Comparison of ENCODE assay signal across 1 cellular context in the genomic region with DNA sequence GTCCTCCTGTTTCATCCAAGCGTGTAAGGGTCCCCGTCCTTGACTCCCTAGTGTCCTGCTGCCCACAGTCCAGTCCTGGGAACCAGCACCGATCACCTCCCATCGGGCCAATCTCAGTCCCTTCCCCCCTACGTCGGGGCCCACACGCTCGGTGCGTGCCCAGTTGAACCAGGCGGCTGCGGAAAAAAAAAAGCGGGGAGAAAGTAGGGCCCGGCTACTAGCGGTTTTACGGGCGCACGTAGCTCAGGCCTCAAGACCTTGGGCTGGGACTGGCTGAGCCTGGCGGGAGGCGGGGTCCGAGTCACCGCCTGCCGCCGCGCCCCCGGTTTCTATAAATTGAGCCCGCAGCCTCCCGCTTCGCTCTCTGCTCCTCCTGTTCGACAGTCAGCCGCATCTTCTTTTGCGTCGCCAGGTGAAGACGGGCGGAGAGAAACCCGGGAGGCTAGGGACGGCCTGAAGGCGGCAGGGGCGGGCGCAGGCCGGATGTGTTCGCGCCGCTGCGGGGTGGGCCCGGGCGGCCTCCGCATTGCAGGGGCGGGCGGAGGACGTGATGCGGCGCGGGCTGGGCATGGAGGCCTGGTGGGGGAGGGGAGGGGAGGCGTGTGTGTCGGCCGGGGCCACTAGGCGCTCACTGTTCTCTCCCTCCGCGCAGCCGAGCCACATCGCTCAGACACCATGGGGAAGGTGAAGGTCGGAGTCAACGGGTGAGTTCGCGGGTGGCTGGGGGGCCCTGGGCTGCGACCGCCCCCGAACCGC.
A peak's percentile ranks its signal among the peaks of the same experiment; 100 is the strongest.
TF ChIP-seq lines count a peak whose summit lies in the region.

A gene (plus strand): TSS at position 360 of the 756 bp plus-strand sequence. CDS start 316 bp downstream, at position 676.

TF ChIP-seq in WTC11, 78 proteins besides CTCF, POLR2A, EP300 and RAD21 (continued from another document and continues in another):
- TF ChIP-seq, protein P1, sequence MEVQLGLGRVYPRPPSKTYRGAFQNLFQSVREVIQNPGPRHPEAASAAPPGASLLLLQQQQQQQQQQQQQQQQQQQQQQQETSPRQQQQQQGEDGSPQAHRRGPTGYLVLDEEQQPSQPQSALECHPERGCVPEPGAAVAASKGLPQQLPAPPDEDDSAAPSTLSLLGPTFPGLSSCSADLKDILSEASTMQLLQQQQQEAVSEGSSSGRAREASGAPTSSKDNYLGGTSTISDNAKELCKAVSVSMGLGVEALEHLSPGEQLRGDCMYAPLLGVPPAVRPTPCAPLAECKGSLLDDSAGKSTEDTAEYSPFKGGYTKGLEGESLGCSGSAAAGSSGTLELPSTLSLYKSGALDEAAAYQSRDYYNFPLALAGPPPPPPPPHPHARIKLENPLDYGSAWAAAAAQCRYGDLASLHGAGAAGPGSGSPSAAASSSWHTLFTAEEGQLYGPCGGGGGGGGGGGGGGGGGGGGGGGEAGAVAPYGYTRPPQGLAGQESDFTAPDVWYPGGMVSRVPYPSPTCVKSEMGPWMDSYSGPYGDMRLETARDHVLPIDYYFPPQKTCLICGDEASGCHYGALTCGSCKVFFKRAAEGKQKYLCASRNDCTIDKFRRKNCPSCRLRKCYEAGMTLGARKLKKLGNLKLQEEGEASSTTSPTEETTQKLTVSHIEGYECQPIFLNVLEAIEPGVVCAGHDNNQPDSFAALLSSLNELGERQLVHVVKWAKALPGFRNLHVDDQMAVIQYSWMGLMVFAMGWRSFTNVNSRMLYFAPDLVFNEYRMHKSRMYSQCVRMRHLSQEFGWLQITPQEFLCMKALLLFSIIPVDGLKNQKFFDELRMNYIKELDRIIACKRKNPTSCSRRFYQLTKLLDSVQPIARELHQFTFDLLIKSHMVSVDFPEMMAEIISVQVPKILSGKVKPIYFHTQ (CRISPR knock-in tag; IDR thresholded peaks at IDR 0.05): no peak
- no peak for TF ChIP-seq SMAD4 (CRISPR knock-in tag; IDR thresholded peaks at IDR 0.05)
- TF ChIP-seq, protein P2, sequence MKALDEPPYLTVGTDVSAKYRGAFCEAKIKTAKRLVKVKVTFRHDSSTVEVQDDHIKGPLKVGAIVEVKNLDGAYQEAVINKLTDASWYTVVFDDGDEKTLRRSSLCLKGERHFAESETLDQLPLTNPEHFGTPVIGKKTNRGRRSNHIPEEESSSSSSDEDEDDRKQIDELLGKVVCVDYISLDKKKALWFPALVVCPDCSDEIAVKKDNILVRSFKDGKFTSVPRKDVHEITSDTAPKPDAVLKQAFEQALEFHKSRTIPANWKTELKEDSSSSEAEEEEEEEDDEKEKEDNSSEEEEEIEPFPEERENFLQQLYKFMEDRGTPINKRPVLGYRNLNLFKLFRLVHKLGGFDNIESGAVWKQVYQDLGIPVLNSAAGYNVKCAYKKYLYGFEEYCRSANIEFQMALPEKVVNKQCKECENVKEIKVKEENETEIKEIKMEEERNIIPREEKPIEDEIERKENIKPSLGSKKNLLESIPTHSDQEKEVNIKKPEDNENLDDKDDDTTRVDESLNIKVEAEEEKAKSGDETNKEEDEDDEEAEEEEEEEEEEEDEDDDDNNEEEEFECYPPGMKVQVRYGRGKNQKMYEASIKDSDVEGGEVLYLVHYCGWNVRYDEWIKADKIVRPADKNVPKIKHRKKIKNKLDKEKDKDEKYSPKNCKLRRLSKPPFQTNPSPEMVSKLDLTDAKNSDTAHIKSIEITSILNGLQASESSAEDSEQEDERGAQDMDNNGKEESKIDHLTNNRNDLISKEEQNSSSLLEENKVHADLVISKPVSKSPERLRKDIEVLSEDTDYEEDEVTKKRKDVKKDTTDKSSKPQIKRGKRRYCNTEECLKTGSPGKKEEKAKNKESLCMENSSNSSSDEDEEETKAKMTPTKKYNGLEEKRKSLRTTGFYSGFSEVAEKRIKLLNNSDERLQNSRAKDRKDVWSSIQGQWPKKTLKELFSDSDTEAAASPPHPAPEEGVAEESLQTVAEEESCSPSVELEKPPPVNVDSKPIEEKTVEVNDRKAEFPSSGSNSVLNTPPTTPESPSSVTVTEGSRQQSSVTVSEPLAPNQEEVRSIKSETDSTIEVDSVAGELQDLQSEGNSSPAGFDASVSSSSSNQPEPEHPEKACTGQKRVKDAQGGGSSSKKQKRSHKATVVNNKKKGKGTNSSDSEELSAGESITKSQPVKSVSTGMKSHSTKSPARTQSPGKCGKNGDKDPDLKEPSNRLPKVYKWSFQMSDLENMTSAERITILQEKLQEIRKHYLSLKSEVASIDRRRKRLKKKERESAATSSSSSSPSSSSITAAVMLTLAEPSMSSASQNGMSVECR (CRISPR knock-in tag; IDR thresholded peaks at IDR 0.05; ENCODE audit: borderline replicate concordance): 0 out of 2 replicates have a peak, but pooled peaks have one; percentile 3
- no peak; the same call in 1 of the 2 replicates for TF ChIP-seq TEAD1 (CRISPR knock-in tag; IDR thresholded peaks at IDR 0.05)
- TF ChIP-seq ZBTB21 (CRISPR knock-in tag; IDR thresholded peaks at IDR 0.05; ENCODE audit: borderline replicate concordance): no peak
- TF ChIP-seq, protein P3, sequence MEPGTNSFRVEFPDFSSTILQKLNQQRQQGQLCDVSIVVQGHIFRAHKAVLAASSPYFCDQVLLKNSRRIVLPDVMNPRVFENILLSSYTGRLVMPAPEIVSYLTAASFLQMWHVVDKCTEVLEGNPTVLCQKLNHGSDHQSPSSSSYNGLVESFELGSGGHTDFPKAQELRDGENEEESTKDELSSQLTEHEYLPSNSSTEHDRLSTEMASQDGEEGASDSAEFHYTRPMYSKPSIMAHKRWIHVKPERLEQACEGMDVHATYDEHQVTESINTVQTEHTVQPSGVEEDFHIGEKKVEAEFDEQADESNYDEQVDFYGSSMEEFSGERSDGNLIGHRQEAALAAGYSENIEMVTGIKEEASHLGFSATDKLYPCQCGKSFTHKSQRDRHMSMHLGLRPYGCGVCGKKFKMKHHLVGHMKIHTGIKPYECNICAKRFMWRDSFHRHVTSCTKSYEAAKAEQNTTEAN (CRISPR knock-in tag; IDR thresholded peaks at IDR 0.05): no peak
- no peak; the same call in 1 of the 2 replicates for TF ChIP-seq ESRRA (CRISPR knock-in tag; IDR thresholded peaks at IDR 0.05; ENCODE audit: borderline replicate concordance)
- peak; percentile 25; the same call in 1 of the 2 replicates for TF ChIP-seq FOXP1 (CRISPR knock-in tag; IDR thresholded peaks at IDR 0.05; ENCODE audit: borderline replicate concordance)
- TF ChIP-seq, protein P4, sequence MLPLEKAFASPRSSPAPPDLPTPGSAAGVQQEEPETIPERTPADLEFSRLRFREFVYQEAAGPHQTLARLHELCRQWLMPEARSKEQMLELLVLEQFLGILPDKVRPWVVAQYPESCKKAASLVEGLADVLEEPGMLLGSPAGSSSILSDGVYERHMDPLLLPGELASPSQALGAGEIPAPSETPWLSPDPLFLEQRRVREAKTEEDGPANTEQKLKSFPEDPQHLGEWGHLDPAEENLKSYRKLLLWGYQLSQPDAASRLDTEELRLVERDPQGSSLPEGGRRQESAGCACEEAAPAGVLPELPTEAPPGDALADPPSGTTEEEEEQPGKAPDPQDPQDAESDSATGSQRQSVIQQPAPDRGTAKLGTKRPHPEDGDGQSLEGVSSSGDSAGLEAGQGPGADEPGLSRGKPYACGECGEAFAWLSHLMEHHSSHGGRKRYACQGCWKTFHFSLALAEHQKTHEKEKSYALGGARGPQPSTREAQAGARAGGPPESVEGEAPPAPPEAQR (CRISPR knock-in tag; IDR thresholded peaks at IDR 0.05): no peak
- TF ChIP-seq HMGA2 (CRISPR knock-in tag; IDR thresholded peaks at IDR 0.05): no peak
- peak; percentile 74 for TF ChIP-seq GABPB1 (CRISPR knock-in tag; IDR thresholded peaks at IDR 0.05)
- no peak for TF ChIP-seq SOX15 (CRISPR knock-in tag; IDR thresholded peaks at IDR 0.05)
- TF ChIP-seq, protein P5, sequence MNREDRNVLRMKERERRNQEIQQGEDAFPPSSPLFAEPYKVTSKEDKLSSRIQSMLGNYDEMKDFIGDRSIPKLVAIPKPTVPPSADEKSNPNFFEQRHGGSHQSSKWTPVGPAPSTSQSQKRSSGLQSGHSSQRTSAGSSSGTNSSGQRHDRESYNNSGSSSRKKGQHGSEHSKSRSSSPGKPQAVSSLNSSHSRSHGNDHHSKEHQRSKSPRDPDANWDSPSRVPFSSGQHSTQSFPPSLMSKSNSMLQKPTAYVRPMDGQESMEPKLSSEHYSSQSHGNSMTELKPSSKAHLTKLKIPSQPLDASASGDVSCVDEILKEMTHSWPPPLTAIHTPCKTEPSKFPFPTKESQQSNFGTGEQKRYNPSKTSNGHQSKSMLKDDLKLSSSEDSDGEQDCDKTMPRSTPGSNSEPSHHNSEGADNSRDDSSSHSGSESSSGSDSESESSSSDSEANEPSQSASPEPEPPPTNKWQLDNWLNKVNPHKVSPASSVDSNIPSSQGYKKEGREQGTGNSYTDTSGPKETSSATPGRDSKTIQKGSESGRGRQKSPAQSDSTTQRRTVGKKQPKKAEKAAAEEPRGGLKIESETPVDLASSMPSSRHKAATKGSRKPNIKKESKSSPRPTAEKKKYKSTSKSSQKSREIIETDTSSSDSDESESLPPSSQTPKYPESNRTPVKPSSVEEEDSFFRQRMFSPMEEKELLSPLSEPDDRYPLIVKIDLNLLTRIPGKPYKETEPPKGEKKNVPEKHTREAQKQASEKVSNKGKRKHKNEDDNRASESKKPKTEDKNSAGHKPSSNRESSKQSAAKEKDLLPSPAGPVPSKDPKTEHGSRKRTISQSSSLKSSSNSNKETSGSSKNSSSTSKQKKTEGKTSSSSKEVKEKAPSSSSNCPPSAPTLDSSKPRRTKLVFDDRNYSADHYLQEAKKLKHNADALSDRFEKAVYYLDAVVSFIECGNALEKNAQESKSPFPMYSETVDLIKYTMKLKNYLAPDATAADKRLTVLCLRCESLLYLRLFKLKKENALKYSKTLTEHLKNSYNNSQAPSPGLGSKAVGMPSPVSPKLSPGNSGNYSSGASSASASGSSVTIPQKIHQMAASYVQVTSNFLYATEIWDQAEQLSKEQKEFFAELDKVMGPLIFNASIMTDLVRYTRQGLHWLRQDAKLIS (CRISPR knock-in tag; IDR thresholded peaks at IDR 0.05; ENCODE audit: borderline replicate concordance): 0 out of 2 replicates have a peak, but pooled peaks have one; percentile 58
- peak; percentile 80; the same call in 1 of the 2 replicates for TF ChIP-seq KAT7 (CRISPR knock-in tag; IDR thresholded peaks at IDR 0.05; ENCODE audit: borderline replicate concordance)
- no peak; the same call in 1 of the 2 replicates for TF ChIP-seq ZNF416 (CRISPR knock-in tag; IDR thresholded peaks at IDR 0.05)
- no peak for TF ChIP-seq EMX1 (CRISPR knock-in tag; IDR thresholded peaks at IDR 0.05)
- 0 out of 2 replicates have a peak, but pooled peaks have one; percentile 45 for TF ChIP-seq ZNF263 (CRISPR knock-in tag; IDR thresholded peaks at IDR 0.05; ENCODE audit: low read depth)
- peak; percentile 58; the same call in 1 of the 2 replicates for TF ChIP-seq FOXK1 (CRISPR knock-in tag; IDR thresholded peaks at IDR 0.05)
- no peak for TF ChIP-seq NR1H2 (CRISPR knock-in tag; IDR thresholded peaks at IDR 0.05)
- TF ChIP-seq GTF2I (CRISPR knock-in tag; conservative IDR thresholded peaks at IDR 0.05): no peak
- TF ChIP-seq, protein P6, sequence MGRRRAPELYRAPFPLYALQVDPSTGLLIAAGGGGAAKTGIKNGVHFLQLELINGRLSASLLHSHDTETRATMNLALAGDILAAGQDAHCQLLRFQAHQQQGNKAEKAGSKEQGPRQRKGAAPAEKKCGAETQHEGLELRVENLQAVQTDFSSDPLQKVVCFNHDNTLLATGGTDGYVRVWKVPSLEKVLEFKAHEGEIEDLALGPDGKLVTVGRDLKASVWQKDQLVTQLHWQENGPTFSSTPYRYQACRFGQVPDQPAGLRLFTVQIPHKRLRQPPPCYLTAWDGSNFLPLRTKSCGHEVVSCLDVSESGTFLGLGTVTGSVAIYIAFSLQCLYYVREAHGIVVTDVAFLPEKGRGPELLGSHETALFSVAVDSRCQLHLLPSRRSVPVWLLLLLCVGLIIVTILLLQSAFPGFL (CRISPR knock-in tag; IDR thresholded peaks at IDR 0.05; ENCODE audit: borderline replicate concordance): no peak
- no peak for TF ChIP-seq ZNF423 (CRISPR knock-in tag; IDR thresholded peaks at IDR 0.05)
- TF ChIP-seq, protein P7, sequence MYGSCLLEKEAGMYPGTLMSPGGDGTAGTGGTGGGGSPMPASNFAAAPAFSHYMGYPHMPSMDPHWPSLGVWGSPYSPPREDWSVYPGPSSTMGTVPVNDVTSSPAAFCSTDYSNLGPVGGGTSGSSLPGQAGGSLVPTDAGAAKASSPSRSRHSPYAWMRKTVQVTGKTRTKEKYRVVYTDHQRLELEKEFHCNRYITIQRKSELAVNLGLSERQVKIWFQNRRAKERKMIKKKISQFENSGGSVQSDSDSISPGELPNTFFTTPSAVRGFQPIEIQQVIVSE (CRISPR knock-in tag; IDR thresholded peaks at IDR 0.05; ENCODE audit: borderline replicate concordance): no peak
- TF ChIP-seq, protein P8, sequence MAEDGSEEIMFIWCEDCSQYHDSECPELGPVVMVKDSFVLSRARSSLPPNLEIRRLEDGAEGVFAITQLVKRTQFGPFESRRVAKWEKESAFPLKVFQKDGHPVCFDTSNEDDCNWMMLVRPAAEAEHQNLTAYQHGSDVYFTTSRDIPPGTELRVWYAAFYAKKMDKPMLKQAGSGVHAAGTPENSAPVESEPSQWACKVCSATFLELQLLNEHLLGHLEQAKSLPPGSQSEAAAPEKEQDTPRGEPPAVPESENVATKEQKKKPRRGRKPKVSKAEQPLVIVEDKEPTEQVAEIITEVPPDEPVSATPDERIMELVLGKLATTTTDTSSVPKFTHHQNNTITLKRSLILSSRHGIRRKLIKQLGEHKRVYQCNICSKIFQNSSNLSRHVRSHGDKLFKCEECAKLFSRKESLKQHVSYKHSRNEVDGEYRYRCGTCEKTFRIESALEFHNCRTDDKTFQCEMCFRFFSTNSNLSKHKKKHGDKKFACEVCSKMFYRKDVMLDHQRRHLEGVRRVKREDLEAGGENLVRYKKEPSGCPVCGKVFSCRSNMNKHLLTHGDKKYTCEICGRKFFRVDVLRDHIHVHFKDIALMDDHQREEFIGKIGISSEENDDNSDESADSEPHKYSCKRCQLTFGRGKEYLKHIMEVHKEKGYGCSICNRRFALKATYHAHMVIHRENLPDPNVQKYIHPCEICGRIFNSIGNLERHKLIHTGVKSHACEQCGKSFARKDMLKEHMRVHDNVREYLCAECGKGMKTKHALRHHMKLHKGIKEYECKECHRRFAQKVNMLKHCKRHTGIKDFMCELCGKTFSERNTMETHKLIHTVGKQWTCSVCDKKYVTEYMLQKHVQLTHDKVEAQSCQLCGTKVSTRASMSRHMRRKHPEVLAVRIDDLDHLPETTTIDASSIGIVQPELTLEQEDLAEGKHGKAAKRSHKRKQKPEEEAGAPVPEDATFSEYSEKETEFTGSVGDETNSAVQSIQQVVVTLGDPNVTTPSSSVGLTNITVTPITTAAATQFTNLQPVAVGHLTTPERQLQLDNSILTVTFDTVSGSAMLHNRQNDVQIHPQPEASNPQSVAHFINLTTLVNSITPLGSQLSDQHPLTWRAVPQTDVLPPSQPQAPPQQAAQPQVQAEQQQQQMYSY (CRISPR knock-in tag; IDR thresholded peaks at IDR 0.05): no peak
- TF ChIP-seq MYBL2 (CRISPR knock-in tag; IDR thresholded peaks at IDR 0.05): peak; percentile 50; the same call in 1 of the 2 replicates
- no peak for TF ChIP-seq OVOL2 (CRISPR knock-in tag; IDR thresholded peaks at IDR 0.05; ENCODE audit: borderline replicate concordance)
- TF ChIP-seq PRRX2 (CRISPR knock-in tag; IDR thresholded peaks at IDR 0.05): no peak
- TF ChIP-seq CREB1 (CRISPR knock-in tag; IDR thresholded peaks at IDR 0.05): no peak
- no peak; the same call in none of the 2 replicates for TF ChIP-seq CREM (CRISPR knock-in tag; IDR thresholded peaks at IDR 0.05)
- no peak; the same call in 1 of the 2 replicates for TF ChIP-seq CBFB (CRISPR knock-in tag; IDR thresholded peaks at IDR 0.05; ENCODE audit: low read depth)
- TF ChIP-seq, protein P9, sequence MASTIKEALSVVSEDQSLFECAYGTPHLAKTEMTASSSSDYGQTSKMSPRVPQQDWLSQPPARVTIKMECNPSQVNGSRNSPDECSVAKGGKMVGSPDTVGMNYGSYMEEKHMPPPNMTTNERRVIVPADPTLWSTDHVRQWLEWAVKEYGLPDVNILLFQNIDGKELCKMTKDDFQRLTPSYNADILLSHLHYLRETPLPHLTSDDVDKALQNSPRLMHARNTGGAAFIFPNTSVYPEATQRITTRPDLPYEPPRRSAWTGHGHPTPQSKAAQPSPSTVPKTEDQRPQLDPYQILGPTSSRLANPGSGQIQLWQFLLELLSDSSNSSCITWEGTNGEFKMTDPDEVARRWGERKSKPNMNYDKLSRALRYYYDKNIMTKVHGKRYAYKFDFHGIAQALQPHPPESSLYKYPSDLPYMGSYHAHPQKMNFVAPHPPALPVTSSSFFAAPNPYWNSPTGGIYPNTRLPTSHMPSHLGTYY (CRISPR knock-in tag; IDR thresholded peaks at IDR 0.05): no peak
